8 cellular contexts compared by ENCODE assay signal in genomic region chr14:20454645-20455354, GRCh38.
DNase-seq lines count a peak whose midpoint lies in the region; ATAC-seq lines count a peak whose summit lies in the region.

TSS of gene APEX1 (plus strand) at chr14:20455226. CDS start at chr14:20455646, 420 bp downstream.
TSS of gene OSGEP (minus strand) at chr14:20454812. CDS start at chr14:20454683, 129 bp downstream.

- peak; percentile 89 for ATAC-seq in HG03442 (IDR thresholded peaks at IDR 0.05; ENCODE audit: unreplicated experiment)

- H3K27ac ChIP-seq in cingulate gyrus (ENCODE audit: low read depth, low read length), result peak within 1 kb of the TSS; percentile 94

- DNase-seq in Ammon's horn (ENCODE audit: low spot score), result peak; percentile 100
- DNase-seq in GM19238 (ENCODE audit: insufficient read length, low spot score), result peak; percentile 94
- DNase-seq in NCI-H524 (lab: John Stamatoyannopoulos, UW), result peak; percentile 100
- DNase-seq in activated CD4-positive, alpha-beta T cell treated with anti-CD3 and anti-CD28 coated beads for 4 hours, result peak; percentile 97 to 99
- peak; percentile 100 for DNase-seq in kidney glomerular epithelial cell (lab: John Stamatoyannopoulos, UW)
- DNase-seq in stimulated activated CD4-positive, alpha-beta T cell treated with anti-CD3 and anti-CD28 coated beads, Interleukin-1b, Interleukin-23, amount 100 ng/mL, for 1 hour (ENCODE audit: low read depth in 2 of 2), result peak; percentile 88 to 93

Comparison
In these comparisons a context has a peak if more than half of its experiments do, and no peak if none do; other contexts are left out.
1. Peak in every context shown above with its lines: DNase-seq, ATAC-seq and H3K27ac ChIP-seq.